Comparison of ENCODE assay signal across 1 cellular context in genomic region chr14:81594012-81594411, GRCh38.
TF ChIP-seq lines count a peak whose summit lies in the region.

No MANE protein-coding gene starts in this region.

TF ChIP-seq in SK-N-SH treated with all-trans-retinoic acid at 6 μM for 48 hours, 23 proteins besides CTCF, POLR2A, EP300 and RAD21 (continued from another document):
- no peak for TF ChIP-seq CSRNP3 (CRISPR knock-in tag; IDR thresholded peaks at IDR 0.05)
TF ChIP-seq in SK-N-SH treated with all-trans-retinoic acid at 6 μM for 48 hours: peak in this region for 0.
